9 cellular contexts compared by ENCODE assay signal in the genomic region with DNA sequence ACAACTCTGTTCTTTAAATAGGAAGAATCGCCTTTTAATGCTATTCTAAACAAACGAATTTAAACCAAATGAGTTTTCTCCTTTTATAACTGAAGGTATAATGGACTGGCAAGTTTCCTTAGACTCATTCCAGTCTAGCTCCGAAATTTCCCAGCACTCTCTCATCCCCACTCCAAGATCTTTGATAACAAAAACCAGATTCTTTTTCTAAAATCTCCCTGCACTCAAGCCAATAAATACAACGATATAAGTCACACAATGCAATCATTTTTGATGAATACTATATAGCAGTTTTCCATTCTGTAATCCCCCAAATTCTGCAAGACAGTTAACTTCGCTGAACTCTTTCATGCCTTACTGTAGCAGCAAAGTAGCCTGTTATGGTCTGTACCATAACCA. TPM values are rescaled to one million over a fixed set of nuclear protein-coding genes. Genes with fewer than 3 reads are reported as not detected.
A peak's percentile ranks its signal among the peaks of the same experiment; 100 is the strongest.
DNase-seq lines count a peak whose midpoint lies in the region; ATAC-seq and TF ChIP-seq lines count a peak whose summit lies in the region.
"Had no signal": no experiment of that assay in that cellular context is flagged by ENCODE, and none has a peak within 500 bp of the region (broad histone marks: within the 10 kb centered on the region; RNA-seq: fewer than 3 reads in every experiment).

No MANE protein-coding gene starts in this region.

- H3K9me3 ChIP-seq in lower lobe of right lung = no peaks in the 10 kb centered on the region

- H3K4me3 Mint-ChIP-seq in activated T-cell treated with anti-CD3 and anti-CD28 coated beads, Interleukin-2, amount 50 U/mL, for 72 hours = peak overlapping the region; percentile 93 to 96
- H3K4me3 Mint-ChIP-seq in type B pancreatic cell = peak overlapping the region; percentile 99

- H3K4me1 Mint-ChIP-seq in activated T-cell treated with anti-CD3 and anti-CD28 coated beads, Interleukin-2, amount 50 U/mL, for 72 hours (ENCODE audit: low read depth) = peaks cover 68% of the 10 kb centered on the region
- H3K4me1 Mint-ChIP-seq in type B pancreatic cell (ENCODE audit: unreplicated experiment) = peaks cover 29% of the 10 kb centered on the region

- H3K27ac ChIP-seq in lower lobe of right lung = peak overlapping the region; percentile 95

- ATAC-seq in activated T-cell treated with anti-CD3 and anti-CD28 coated beads, Interleukin-2, amount 50 U/mL, for 72 hours (replicated peaks in 1 of 2) = no peak
- ATAC-seq in lower lobe of right lung (no peak), GM21360 (IDR thresholded peaks at IDR 0.05; ENCODE audit: unreplicated experiment) (no peak)

- H3K36me3 ChIP-seq in lower lobe of right lung = peaks cover 18% of the 10 kb centered on the region

- no peaks in the 10 kb centered on the region for H3K27me3 Mint-ChIP-seq in activated T-cell treated with anti-CD3 and anti-CD28 coated beads, Interleukin-2, amount 50 U/mL, for 72 hours (ENCODE audit: low read depth)
- H3K27me3 Mint-ChIP-seq in type B pancreatic cell = no peaks in the 10 kb centered on the region

- no peaks in the 10 kb centered on the region for H3K27me3 ChIP-seq in lower lobe of right lung (ENCODE audit: low read depth)

- peak overlapping the region; percentile 100 for H3K4me3 ChIP-seq in lower lobe of right lung

- TF ChIP-seq CTCF in lower lobe of right lung (IDR thresholded peaks at IDR 0.05) (no peak), type B pancreatic cell (conservative IDR thresholded peaks at IDR 0.05) (no peak)

- H3K36me3 Mint-ChIP-seq in activated T-cell treated with anti-CD3 and anti-CD28 coated beads, Interleukin-2, amount 50 U/mL, for 72 hours (ENCODE audit: insufficient read depth in 2 of 2) = peaks cover 14 to 23% of the 10 kb centered on the region in 2 donors
- peaks cover 9% of the 10 kb centered on the region for H3K36me3 Mint-ChIP-seq in type B pancreatic cell

- intact Hi-C loops in lower lobe of right lung (cut with DNase I) = no loop called here

- H3K4me1 ChIP-seq in lower lobe of right lung = peaks cover 44% of the 10 kb centered on the region

- no peak for DNase-seq in activated T-cell treated with anti-CD3 and anti-CD28 coated beads, Interleukin-2, amount 50 U/mL, for 72 hours
- DNase-seq in activated T-cell treated with anti-CD3 and anti-CD28 coated beads, Interleukin-2, amount 50 U/mL, for 1 hour = no peak
- DNase-seq in astrocyte of the hippocampus (ENCODE audit: low read depth, low spot score) (peak; percentile 16), lower lobe of right lung (no peak), type B pancreatic cell (ENCODE audit: extremely low spot score, unreplicated experiment) (no peak), T1000 (lab: John Stamatoyannopoulos, UW) (no peak)
- no peak for DNase-seq in stimulated activated CD4-positive, alpha-beta T cell treated with anti-CD3 and anti-CD28 coated beads, Interleukin-15, amount 100 ng/mL, for 24 hours
- DNase-seq: NCI-H1105 treated with DMSO at 0.1 percent for 48 hours had no signal

- no peaks in the 10 kb centered on the region for H3K9me3 Mint-ChIP-seq in activated T-cell treated with anti-CD3 and anti-CD28 coated beads, Interleukin-2, amount 50 U/mL, for 72 hours
- H3K9me3 Mint-ChIP-seq in type B pancreatic cell = no peaks in the 10 kb centered on the region

- H3K27ac Mint-ChIP-seq in activated T-cell treated with anti-CD3 and anti-CD28 coated beads, Interleukin-2, amount 50 U/mL, for 72 hours = peak overlapping the region; percentile 94
- H3K27ac Mint-ChIP-seq in type B pancreatic cell = peak overlapping the region; percentile 98

RNA-seq across cellular contexts. Expression of gene OGA, which starts 1.9 kb away (rescaled TPM):
- 100 to 1,000 TPM; 165 to 170 TPM for total RNA-seq in activated T-cell treated with anti-CD3 and anti-CD28 coated beads, Interleukin-2, amount 50 U/mL, for 72 hours
- total RNA-seq in lower lobe of right lung = 113 TPM
- total RNA-seq in type B pancreatic cell (ENCODE audit: low replicate concordance) = 99.5 and 99.6 TPM in 2 replicates

RNA-seq across cellular contexts. Expression of gene KCNIP2, which starts 27.2 kb away (rescaled TPM):
- 1 to 10 TPM; 2.2 to 3.1 TPM for total RNA-seq in activated T-cell treated with anti-CD3 and anti-CD28 coated beads, Interleukin-2, amount 50 U/mL, for 72 hours
- total RNA-seq in lower lobe of right lung (3.7 TPM), type B pancreatic cell (ENCODE audit: low replicate concordance) (1.4 and 4.9 TPM in 2 replicates)

RNA-seq across cellular contexts. Expression of gene NPM3, which starts 33.1 kb away (rescaled TPM):
- 100 to 1,000 TPM in 1 of 2 donors, 10 to 100 TPM in 1; 94.5 to 113 TPM for total RNA-seq in activated T-cell treated with anti-CD3 and anti-CD28 coated beads, Interleukin-2, amount 50 U/mL, for 72 hours
- total RNA-seq in lower lobe of right lung (17.4 TPM), type B pancreatic cell (ENCODE audit: low replicate concordance) (47.2 and 63.6 TPM in 2 replicates)

RNA-seq across cellular contexts. Expression of gene FGF8, which starts 40.5 kb away (rescaled TPM):
- under 1 TPM; 0.43 to 0.49 TPM for total RNA-seq in activated T-cell treated with anti-CD3 and anti-CD28 coated beads, Interleukin-2, amount 50 U/mL, for 72 hours
- not detected for total RNA-seq in lower lobe of right lung
- 3.8 TPM in 1 of 2 replicates, not detected in the other for total RNA-seq in type B pancreatic cell (ENCODE audit: low replicate concordance)
